Comparison of ENCODE assay signal across 8 cellular contexts in genomic region chr9:127915801-127916664, GRCh38. TPM values are rescaled to one million over a fixed set of nuclear protein-coding genes. Genes with fewer than 3 reads are reported as not detected.
DNase-seq lines count a peak whose midpoint lies in the region; ATAC-seq and TF ChIP-seq lines count a peak whose summit lies in the region.

No MANE protein-coding gene starts in this region.

- DNase-seq in Karpas-422, result peak; percentile 90
- DNase-seq in brain microvascular endothelial cell, result no peak
- no peak for DNase-seq in lung (ENCODE audit: low spot score)
- DNase-seq in SW 1271 (lab: John Stamatoyannopoulos, UW), result no peak

- in situ Hi-C loops in brain microvascular endothelial cell (cut with HindIII; ENCODE audit: low pct_ligation_motif_present, low sequenced_read_pairs), result no loop called here

- H3K4me3 ChIP-seq in Karpas-422 (ENCODE audit: low read length), result peak overlapping the region; percentile 79
- peak overlapping the region; percentile 72 for H3K4me3 ChIP-seq in brain microvascular endothelial cell (ENCODE audit: low read depth, low read length)
- H3K4me3 ChIP-seq in lung, result peak overlapping the region; percentile 64
- H3K4me3 ChIP-seq in urinary bladder (ENCODE audit: low read depth, low read length), result peak overlapping the region; percentile 61

- peak; percentile 51 for TF ChIP-seq POLR2A in GM10847 (IDR thresholded peaks at IDR 0.05; ENCODE audit: extremely low read depth, insufficient read length)

- H3K9me3 ChIP-seq in Karpas-422 (ENCODE audit: low read length) (no peaks in the 10 kb centered on the region), lung (ENCODE audit: control insufficient read depth in 2 of 2, insufficient read depth in 1 of 2, low read length in 1 of 2) (no peaks in the 10 kb centered on the region)

- H3K27ac ChIP-seq in Karpas-422 (ENCODE audit: low read length) (peak overlapping the region; percentile 88), brain microvascular endothelial cell (no peak overlapping the region), lung (ENCODE audit: low read depth in 1 of 2, low read length in 1 of 2) (peak overlapping the region; percentile 5 to 27), urinary bladder (ENCODE audit: low read depth) (peak overlapping the region; percentile 48)

- H3K27me3 ChIP-seq in Karpas-422 (ENCODE audit: low read length) (no peaks in the 10 kb centered on the region), brain microvascular endothelial cell (replicated peaks) (no peaks in the 10 kb centered on the region), lung (ENCODE audit: control insufficient read depth, insufficient read depth) (no peaks in the 10 kb centered on the region)

- no peak for ATAC-seq in lung (ENCODE audit: insufficient read depth, low FRiP score)
- ATAC-seq in GM19467 (IDR thresholded peaks at IDR 0.05; ENCODE audit: unreplicated experiment), result no peak
- ATAC-seq in HG03565 (IDR thresholded peaks at IDR 0.05; ENCODE audit: unreplicated experiment), result no peak

- no peak for TF ChIP-seq CTCF in brain microvascular endothelial cell (IDR thresholded peaks at IDR 0.05; ENCODE audit: low read depth, low read length, missing control alignments)
- no peak for TF ChIP-seq CTCF in lung (IDR thresholded peaks at IDR 0.05; ENCODE audit: control extremely low read depth, extremely low read depth)

- no peaks in the 10 kb centered on the region for H3K9me2 ChIP-seq in Karpas-422 (replicated peaks; ENCODE audit: insufficient read depth, low read length)

- H3K36me3 ChIP-seq in Karpas-422 (ENCODE audit: insufficient read depth, low read length), result 0 out of 2 replicates have a peak, but pooled peaks cover 8% of the 10 kb centered on the region
- H3K36me3 ChIP-seq in brain microvascular endothelial cell (replicated peaks), result peaks cover 23% of the 10 kb centered on the region
- H3K36me3 ChIP-seq in lung (ENCODE audit: control insufficient read depth in 2 of 2, insufficient read depth in 2 of 2, low read length in 2 of 2), result peaks cover 0 to 15% of the 10 kb centered on the region in 2 donors
- H3K36me3 ChIP-seq in urinary bladder (ENCODE audit: insufficient read depth), result no peaks in the 10 kb centered on the region

- 23 to 26% methylated on average over 23 of the region's 23 CpGs for WGBS in lung, 2 donors
- WGBS in urinary bladder, result 42% methylated on average over 23 of the region's 23 CpGs

- peak overlapping the region; percentile 84 for H3K9ac ChIP-seq in Karpas-422 (ENCODE audit: low read length)

- H2AFZ ChIP-seq in Karpas-422 (ENCODE audit: low read length), result no peak overlapping the region

- H3K79me2 ChIP-seq in Karpas-422 (ENCODE audit: low read length), result peaks cover 17% of the 10 kb centered on the region

- H3K4me1 ChIP-seq in Karpas-422 (ENCODE audit: low read length) (peaks cover 44% of the 10 kb centered on the region), lung (ENCODE audit: control insufficient read depth in 2 of 2, insufficient read depth in 2 of 2, low read length in 2 of 2) (peaks cover 2 to 13% of the 10 kb centered on the region in 2 donors), urinary bladder (ENCODE audit: insufficient read depth) (no peaks in the 10 kb centered on the region)

- no peaks in the 10 kb centered on the region for H4K20me1 ChIP-seq in Karpas-422 (ENCODE audit: insufficient read depth, low read depth, low read length)

- peak overlapping the region; percentile 76 for H3K4me2 ChIP-seq in Karpas-422 (ENCODE audit: low read depth, low read length, poor library complexity, severe bottlenecking)

RNA-seq across cellular contexts. Expression of gene ST6GALNAC4, which starts 0.8 kb away (rescaled TPM):
- total RNA-seq in Karpas-422 (2014; rRNA removed; shearing (Covaris generic); ENCODE audit: low replicate concordance), result 23.5 and 41.6 TPM in 2 replicates
- total RNA-seq in lung (10 to 100 TPM; 42.7 to 96.2 TPM), urinary bladder (6.8 TPM)
- polyA plus RNA-seq in lung (10 to 100 TPM; 24.6 to 67.3 TPM), urinary bladder (35.1 TPM)

RNA-seq across cellular contexts. Expression of gene PIP5KL1, which starts 14.5 kb away (rescaled TPM):
- 2.7 and 3.1 TPM in 2 replicates for total RNA-seq in Karpas-422 (2014; rRNA removed; shearing (Covaris generic); ENCODE audit: low replicate concordance)
- total RNA-seq in lung (1 to 10 TPM; 4.9 to 9.0 TPM), urinary bladder (0.48 TPM)
- polyA plus RNA-seq in lung (1 to 10 TPM; 2.0 to 4.9 TPM), urinary bladder (1.4 TPM)

RNA-seq across cellular contexts. Expression of gene ST6GALNAC6, which starts 16.6 kb away (rescaled TPM):
- total RNA-seq in Karpas-422 (2014; rRNA removed; shearing (Covaris generic); ENCODE audit: low replicate concordance), result 21.7 and 55.7 TPM in 2 replicates
- 10 to 100 TPM; 28.3 to 51.9 TPM for total RNA-seq in lung
- polyA plus RNA-seq in lung, result 10 to 100 TPM; 45.3 to 59.8 TPM
- 17.7 TPM for total RNA-seq in urinary bladder
- 105 TPM for polyA plus RNA-seq in urinary bladder

RNA-seq across cellular contexts. Expression of gene DPM2, which starts 21.6 kb away (rescaled TPM):
- 21.5 and 34.4 TPM in 2 replicates for total RNA-seq in Karpas-422 (2014; rRNA removed; shearing (Covaris generic); ENCODE audit: low replicate concordance)
- total RNA-seq in lung (10 to 100 TPM; 20.5 to 51.3 TPM), urinary bladder (7.5 TPM)
- polyA plus RNA-seq in lung (10 to 100 TPM; 50.8 to 51.1 TPM), urinary bladder (32.1 TPM)

RNA-seq across cellular contexts. Expression of gene AK1, which starts 38.6 kb away (rescaled TPM):
- 1.0 and 32.6 TPM in 2 replicates for total RNA-seq in Karpas-422 (2014; rRNA removed; shearing (Covaris generic); ENCODE audit: low replicate concordance)
- total RNA-seq in lung (100 to 1,000 TPM in 1 of 2 donors, 10 to 100 TPM in 1; 72.3 to 154 TPM), urinary bladder (27.3 TPM)
- polyA plus RNA-seq in lung (100 to 1,000 TPM in 1 of 2 donors, 10 to 100 TPM in 1; 63.8 to 386 TPM), urinary bladder (57.2 TPM)
